6 cellular contexts compared by ENCODE assay signal in genomic region chr12:115943310-115943629, GRCh38.
"Had no signal": no experiment of that assay in that cellular context is flagged by ENCODE, and none has a peak within 500 bp of the region (broad histone marks: within the 10 kb centered on the region; RNA-seq: fewer than 3 reads in every experiment).

No MANE protein-coding gene starts in this region.

- ATAC-seq: GM23338, K562 had no signal

- DNase-seq: H9, HCEC 1CT, IMR-90 had no signal

- H3K27ac ChIP-seq: HL-60 had no signal

- H3K27ac Mint-ChIP-seq: GM23338 had no signal

- H3K4me3 Mint-ChIP-seq: GM23338, H9 had no signal

- H3K4me3 ChIP-seq: GM23338, K562 had no signal

- H3K4me2 ChIP-seq: GM23338 had no signal

- H2AFZ ChIP-seq: GM23338 had no signal
